In the genomic region with DNA sequence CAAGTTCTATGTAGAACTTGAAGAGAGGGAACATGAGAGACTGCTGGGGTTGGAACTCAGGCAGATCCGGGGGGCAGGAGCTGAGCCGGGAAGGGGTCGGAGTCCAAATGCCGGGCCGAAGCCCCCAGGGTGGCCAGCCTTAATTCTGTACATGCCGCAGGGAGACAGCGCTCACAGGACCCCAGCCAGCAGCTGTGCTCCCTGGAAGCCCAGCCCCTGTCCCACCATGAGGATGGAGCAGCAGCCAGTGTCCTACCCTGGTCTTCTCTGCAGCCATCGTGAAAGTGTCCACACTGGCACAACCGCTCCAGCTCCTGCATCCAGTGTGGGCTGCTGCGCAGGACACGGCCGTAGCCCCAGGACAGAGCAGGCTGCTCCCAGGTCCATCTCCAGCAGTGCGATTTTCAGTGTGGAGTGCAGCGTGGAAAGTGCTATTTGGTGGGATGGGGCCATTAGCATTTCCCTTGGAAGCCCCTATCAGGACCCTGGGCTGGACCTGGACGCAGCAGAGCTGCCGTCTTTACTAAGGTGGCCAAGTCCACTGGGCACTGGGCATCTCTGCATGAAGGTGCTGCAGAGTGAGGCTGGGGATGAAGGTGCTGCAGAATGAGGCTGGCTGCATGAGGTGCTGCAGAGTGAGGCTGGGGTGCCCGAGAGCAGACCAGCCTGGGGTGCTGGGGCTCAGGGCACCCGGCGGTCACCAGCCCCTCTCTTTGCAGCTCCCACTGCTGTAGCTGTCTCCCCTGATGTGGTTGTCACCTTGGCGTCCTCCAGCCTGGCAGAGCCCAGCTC, we compare ENCODE assay signal across 27 cellular contexts.
"Had no signal": no experiment of that assay in that cellular context is flagged by ENCODE, and none has a peak within 500 bp of the region (broad histone marks: within the 10 kb centered on the region; RNA-seq: fewer than 3 reads in every experiment).

No MANE protein-coding gene starts in this region.

- FAIRE-seq: endometrium, keratinocyte had no signal

- H3K9me3 Mint-ChIP-seq: effector memory CD8-positive, alpha-beta T cell; mesothelial cell of epicardium; naive B cell; natural killer cell treated with Interleukin-12 subunit alpha and Interleukin-12 subunit beta and Interleukin-15 and Interleukin-18, amount 100 ng/mL, for 72 hours; neural crest cell; stimulated activated naive CD8-positive, alpha-beta T cell treated with anti-CD3 and anti-CD28 coated beads, Interleukin-15, amount 100 ng/mL, for 72 hours had no signal

- H3K4me3 Mint-ChIP-seq: effector memory CD8-positive, alpha-beta T cell; mesothelial cell of epicardium; natural killer cell treated with Interleukin-12 subunit alpha and Interleukin-12 subunit beta and Interleukin-15 and Interleukin-18, amount 100 ng/mL, for 72 hours; neural crest cell; stimulated activated naive CD8-positive, alpha-beta T cell treated with anti-CD3 and anti-CD28 coated beads, Interleukin-15, amount 100 ng/mL, for 72 hours had no signal

- H3K27ac ChIP-seq: esophagus squamous epithelium, heart right ventricle, psoas muscle, skin epidermis, suprapubic skin, transverse colon had no signal

- ATAC-seq: effector memory CD8-positive, alpha-beta T cell; left lobe of liver; mucosa of descending colon; natural killer cell treated with Interleukin-12 subunit alpha and Interleukin-12 subunit beta and Interleukin-15 and Interleukin-18, amount 100 ng/mL, for 72 hours; psoas muscle; right cardiac atrium; stimulated activated naive CD8-positive, alpha-beta T cell treated with anti-CD3 and anti-CD28 coated beads, Interleukin-15, amount 100 ng/mL, for 72 hours had no signal

- H3K4me1 Mint-ChIP-seq: mesothelial cell of epicardium; naive B cell; neural crest cell; stimulated activated naive CD8-positive, alpha-beta T cell treated with anti-CD3 and anti-CD28 coated beads, Interleukin-15, amount 100 ng/mL, for 72 hours had no signal

- DNase-seq: cortex of kidney; effector memory CD8-positive, alpha-beta T cell; erythroblast; esophagus squamous epithelium; foreskin melanocyte; glutamatergic neuron; heart right ventricle; hippocampal formation; mesenchymal stem cell; mucosa of descending colon; naive B cell; right cardiac atrium; stimulated activated CD4-positive, alpha-beta T cell treated with anti-CD3 and anti-CD28 coated beads, Interleukin-15, amount 100 ng/mL, for 24 hours; stimulated activated CD4-positive, alpha-beta T cell treated with anti-CD3 and anti-CD28 coated beads, Interleukin-4, amount 100 ng/mL, for 1 hour; stimulated activated CD8-positive, alpha-beta memory T cell treated with anti-CD3 and anti-CD28 coated beads, Interleukin-4, amount 100 ng/mL, for 48 hours; stimulated activated naive CD4-positive, alpha-beta T cell; stimulated activated naive CD8-positive, alpha-beta T cell treated with anti-CD3 and anti-CD28 coated beads, Interleukin-15, amount 100 ng/mL, for 72 hours; transverse colon had no signal

- H3K27me3 Mint-ChIP-seq: natural killer cell treated with Interleukin-12 subunit alpha and Interleukin-12 subunit beta and Interleukin-15 and Interleukin-18, amount 100 ng/mL, for 72 hours had no signal

- H3K27ac Mint-ChIP-seq: effector memory CD8-positive, alpha-beta T cell; mesothelial cell of epicardium; naive B cell; natural killer cell treated with Interleukin-12 subunit alpha and Interleukin-12 subunit beta and Interleukin-15 and Interleukin-18, amount 100 ng/mL, for 72 hours had no signal

- H3K36me3 ChIP-seq: esophagus squamous epithelium, heart right ventricle, suprapubic skin, transverse colon had no signal

- H3K27me3 ChIP-seq: transverse colon had no signal

- H3K4me1 ChIP-seq: heart right ventricle, psoas muscle, transverse colon had no signal

- H3K36me3 Mint-ChIP-seq: mesothelial cell of epicardium; naive B cell; natural killer cell treated with Interleukin-12 subunit alpha and Interleukin-12 subunit beta and Interleukin-15 and Interleukin-18, amount 100 ng/mL, for 72 hours had no signal

- H3K9me3 ChIP-seq: esophagus squamous epithelium, heart right ventricle, mucosa of descending colon, psoas muscle, suprapubic skin, transverse colon had no signal

- H3K4me3 ChIP-seq: esophagus squamous epithelium, heart right ventricle, mucosa of descending colon, psoas muscle, skin epidermis, suprapubic skin, transverse colon had no signal
